ENCODE assay signal across 8 cellular contexts in genomic region chr20:36098364-36098763, GRCh38. TPM values are rescaled to one million over a fixed set of nuclear protein-coding genes. Genes with fewer than 3 reads are reported as not detected.
DNase-seq lines count a peak whose midpoint lies in the region; ATAC-seq and TF ChIP-seq lines count a peak whose summit lies in the region.

No MANE protein-coding gene starts in this region.

- H3K27me3 Mint-ChIP-seq in neural progenitor cell (ENCODE audit: insufficient read depth, low read depth) = peaks cover 13% of the 10 kb centered on the region

- TF ChIP-seq CTCF in AG10803 (conservative IDR thresholded peaks at IDR 0.05; ENCODE audit: low read length) (no peak), SU-DHL-6 (IDR thresholded peaks at IDR 0.05; ENCODE audit: insufficient read depth, low read length, poor library complexity, severe bottlenecking) (no peak), right atrium auricular region (IDR thresholded peaks at IDR 0.05) (no peak), neural progenitor cell (IDR thresholded peaks at IDR 0.05) (no peak)

- no peaks in the 10 kb centered on the region for H3K79me2 ChIP-seq in SU-DHL-6 (ENCODE audit: insufficient read depth, low read length)
- H3K79me2 ChIP-seq in neural progenitor cell (ENCODE audit: low read depth) = no peaks in the 10 kb centered on the region

- no peaks in the 10 kb centered on the region for H3K9me3 ChIP-seq in SU-DHL-6 (ENCODE audit: insufficient read depth, low read length)
- H3K9me3 ChIP-seq in right atrium auricular region = no peaks in the 10 kb centered on the region
- no peaks in the 10 kb centered on the region for H3K9me3 ChIP-seq in neural progenitor cell (ENCODE audit: low read depth)

- no peaks in the 10 kb centered on the region for H3K9me2 ChIP-seq in SU-DHL-6 (replicated peaks; ENCODE audit: insufficient read depth, low read length)

- peaks cover 0 to 34% of the 10 kb centered on the region in 2 donors for H3K4me1 ChIP-seq in right atrium auricular region
- H3K4me1 ChIP-seq in neural progenitor cell = peaks cover 39% of the 10 kb centered on the region

- H3K4me2 ChIP-seq in SU-DHL-6 (ENCODE audit: low read depth, low read length, poor library complexity, severe bottlenecking) (peak overlapping the region; percentile 18), neural progenitor cell (no peak overlapping the region)

- H3K27ac ChIP-seq in SU-DHL-6 (ENCODE audit: low read depth, low read length) = no peak overlapping the region
- peak overlapping the region; percentile 9 to 36 for H3K27ac ChIP-seq in right atrium auricular region
- no peak overlapping the region for H3K27ac ChIP-seq in neural progenitor cell

- H3F3A ChIP-seq in SU-DHL-6 (ENCODE audit: insufficient read depth) (no peaks in the 10 kb centered on the region), neural progenitor cell (ENCODE audit: low read depth) (peaks cover 26% of the 10 kb centered on the region)

- no peaks in the 10 kb centered on the region for H3K27me3 ChIP-seq in SU-DHL-6 (ENCODE audit: low read length)
- no peaks in the 10 kb centered on the region for H3K27me3 ChIP-seq in right atrium auricular region
- peaks cover 80% of the 10 kb centered on the region for H3K27me3 ChIP-seq in neural progenitor cell

- ATAC-seq in HG02759 (IDR thresholded peaks at IDR 0.05; ENCODE audit: unreplicated experiment) = peak; percentile 62
- no peak for ATAC-seq in HG02588 (IDR thresholded peaks at IDR 0.05; ENCODE audit: unreplicated experiment)
- ATAC-seq in GM18502 (IDR thresholded peaks at IDR 0.05; ENCODE audit: poor library complexity, unreplicated experiment) = no peak

- no peaks in the 10 kb centered on the region for H3K9me3 Mint-ChIP-seq in neural progenitor cell

- H3K4me1 Mint-ChIP-seq in neural progenitor cell = peaks cover 26% of the 10 kb centered on the region

- H4K20me1 ChIP-seq in SU-DHL-6 (ENCODE audit: low read depth, low read length) (no peaks in the 10 kb centered on the region), neural progenitor cell (ENCODE audit: low read depth) (peaks cover 2% of the 10 kb centered on the region)

- H3K9ac ChIP-seq in SU-DHL-6 (ENCODE audit: low read length) (no peak overlapping the region), neural progenitor cell (no peak overlapping the region)

- no peak overlapping the region for H3K27ac Mint-ChIP-seq in neural progenitor cell

- H3K36me3 Mint-ChIP-seq in neural progenitor cell = no peaks in the 10 kb centered on the region

- DNase-seq in AG10803 (ENCODE audit: low read depth) = peak; percentile 80
- DNase-seq in right atrium auricular region (ENCODE audit: low spot score) = no peak
- no peak for DNase-seq in central memory CD4-positive, alpha-beta T cell
- DNase-seq in neural progenitor cell (ENCODE audit: low spot score) = no peak

- H3K4me3 Mint-ChIP-seq in neural progenitor cell = no peak overlapping the region

- H3K4me3 ChIP-seq in AG10803 (ENCODE audit: low read length) (no peak overlapping the region), SU-DHL-6 (ENCODE audit: insufficient read depth, low read length, poor library complexity, severe bottlenecking) (no peak overlapping the region), right atrium auricular region (no peak overlapping the region), neural progenitor cell (no peak overlapping the region)

- no peaks in the 10 kb centered on the region for H3K36me3 ChIP-seq in SU-DHL-6 (ENCODE audit: low read length)
- H3K36me3 ChIP-seq in right atrium auricular region = no peaks in the 10 kb centered on the region
- H3K36me3 ChIP-seq in neural progenitor cell = no peaks in the 10 kb centered on the region

- H2AFZ ChIP-seq in SU-DHL-6 (ENCODE audit: low read depth, low read length, severe bottlenecking) = no peak overlapping the region
- no peak overlapping the region for H2AFZ ChIP-seq in neural progenitor cell (replicated peaks)

RNA-seq across cellular contexts. Expression of gene EPB41L1, which starts 56.2 kb away (rescaled TPM):
- total RNA-seq in right atrium auricular region = 10 to 100 TPM; 17.5 to 18.1 TPM
- 32.7 and 35.8 TPM in 2 replicates for total RNA-seq in neural progenitor cell (ENCODE audit: low replicate concordance)

Comparison
In these comparisons a context has a peak if more than half of its experiments do, and no peak if none do; other contexts are left out.
1. H3K27ac ChIP-seq: peak in right atrium auricular region (2 of 2); none in SU-DHL-6 (single experiment) and neural progenitor cell (single experiment).